In the genomic region with DNA sequence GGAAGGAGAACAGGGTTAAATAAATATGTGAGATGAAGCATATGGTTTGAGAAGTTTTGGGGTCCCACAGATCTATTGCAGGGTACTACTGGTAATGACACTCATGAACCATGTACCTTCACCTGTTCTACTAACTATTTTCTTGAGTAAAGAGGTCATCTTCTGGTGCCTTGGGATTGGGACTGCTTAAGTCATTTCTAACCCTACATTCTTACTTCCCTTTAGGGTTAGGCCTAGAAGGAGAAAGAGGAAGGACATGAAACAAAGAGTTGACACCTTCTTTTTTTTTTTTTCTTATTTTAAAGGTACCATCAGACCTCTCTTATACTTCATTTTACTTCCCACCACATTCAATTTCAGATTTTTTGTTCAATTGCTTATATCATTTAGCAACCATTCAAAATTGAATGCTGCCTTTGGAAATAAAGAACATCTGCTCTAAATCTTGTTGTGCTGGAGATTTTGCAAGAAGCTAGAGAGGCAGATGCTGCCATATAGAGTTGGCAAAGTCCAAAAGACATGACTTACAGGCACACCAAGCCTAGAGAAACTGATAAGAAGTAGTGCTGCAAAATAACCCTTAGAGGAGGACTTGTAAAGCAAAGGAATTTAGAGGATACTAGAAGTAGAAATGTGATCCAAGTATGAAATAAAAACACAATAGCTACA, we compare ENCODE assay signal across 16 cellular contexts.
DNase-seq lines count a peak whose midpoint lies in the region; ATAC-seq lines count a peak whose summit lies in the region.
"Had no signal": no experiment of that assay in that cellular context is flagged by ENCODE, and none has a peak within 500 bp of the region (broad histone marks: within the 10 kb centered on the region; RNA-seq: fewer than 3 reads in every experiment).

No MANE protein-coding gene starts in this region.

- peak; percentile 17 for ATAC-seq in memory B cell (ENCODE audit: low read depth)
- ATAC-seq: A549, GM12878 had no signal

- H3K36me3 ChIP-seq in adipocyte (ENCODE audit: control insufficient read depth, insufficient read depth, low read length, severe bottlenecking): no peaks in the 10 kb centered on the region
- H3K36me3 ChIP-seq: BLaER1 had no signal

- H3K27me3 ChIP-seq in adipocyte (replicated peaks; ENCODE audit: control insufficient read depth, insufficient read depth, low read length): no peaks in the 10 kb centered on the region
- H3K27me3 ChIP-seq: BLaER1 had no signal

- no peaks in the 10 kb centered on the region for H3K9me3 ChIP-seq in adipocyte (ENCODE audit: control insufficient read depth, low read length)
- H3K9me3 ChIP-seq: A549, BLaER1, Caco-2 had no signal

- peak; percentile 7 for DNase-seq in Ammon's horn (ENCODE audit: low spot score)
- peak; percentile 37 for DNase-seq in NOMO-1 treated with DMSO at 0.1 percent for 48 hours (lab: John Stamatoyannopoulos, UW; ENCODE audit: unreplicated experiment)
- peak; percentile 65 for DNase-seq in adipocyte (ENCODE audit: low read depth)
- DNase-seq in memory B cell (ENCODE audit: low spot score in 2 of 2): no peak
- DNase-seq in mesenteric fat pad (ENCODE audit: low spot score): no peak
- DNase-seq in NCI-H2196 treated with DMSO at 0.1 percent for 48 hours (lab: John Stamatoyannopoulos, UW; ENCODE audit: unreplicated experiment): no peak
- DNase-seq in cerebellar nuclear complex (lab: John Stamatoyannopoulos, UW): no peak
- no peak for DNase-seq in stimulated activated naive CD4-positive, alpha-beta T cell treated with Interleukin-2 at 50 U/mL for 16 hours (lab: John Stamatoyannopoulos, UW)
- DNase-seq: Caco-2; CD8-positive, alpha-beta memory T cell; DMS79; HCEC 1CT; HFFc6 had no signal

- H3K4me1 Mint-ChIP-seq in memory B cell: no peaks in the 10 kb centered on the region
- H3K4me1 Mint-ChIP-seq: CD8-positive, alpha-beta memory T cell had no signal

- peaks cover 4% of the 10 kb centered on the region for H3K4me1 ChIP-seq in adipocyte (ENCODE audit: control insufficient read depth, insufficient read depth, low read length)
- H3K4me1 ChIP-seq: A549, BLaER1, Caco-2 had no signal

- no peaks in the 10 kb centered on the region for H3K36me3 Mint-ChIP-seq in memory B cell
- H3K36me3 Mint-ChIP-seq: CD8-positive, alpha-beta memory T cell had no signal

- no peak overlapping the region for H3K4me3 ChIP-seq in adipocyte (ENCODE audit: low read length)
- H3K4me3 ChIP-seq: A549, BLaER1, GM12878 had no signal

- no peak overlapping the region for H3K4me3 Mint-ChIP-seq in memory B cell
- H3K4me3 Mint-ChIP-seq: CD8-positive, alpha-beta memory T cell; HFFc6 had no signal

- no peaks in the 10 kb centered on the region for H3K9me3 Mint-ChIP-seq in memory B cell
- H3K9me3 Mint-ChIP-seq: CD8-positive, alpha-beta memory T cell had no signal

- no peak overlapping the region for H3K27ac Mint-ChIP-seq in memory B cell
- H3K27ac Mint-ChIP-seq: CD8-positive, alpha-beta memory T cell; HFFc6 had no signal

- H3K9ac ChIP-seq in adipocyte (ENCODE audit: low read length): no peak overlapping the region
- H3K9ac ChIP-seq: BLaER1 had no signal

- no peaks in the 10 kb centered on the region for H3K27me3 Mint-ChIP-seq in memory B cell

Comparison
In these comparisons a context has a peak if more than half of its experiments do, and no peak if none do; other contexts are left out.
1. DNase-seq: peak in Ammon's horn (single experiment), NOMO-1 treated with DMSO at 0.1 percent for 48 hours (single experiment) and adipocyte (single experiment); none in memory B cell (0 of 2), mesenteric fat pad (single experiment), NCI-H2196 treated with DMSO at 0.1 percent for 48 hours (single experiment), cerebellar nuclear complex (0 of 2) and stimulated activated naive CD4-positive, alpha-beta T cell treated with Interleukin-2 at 50 U/mL for 16 hours (single experiment).